In the genomic region with DNA sequence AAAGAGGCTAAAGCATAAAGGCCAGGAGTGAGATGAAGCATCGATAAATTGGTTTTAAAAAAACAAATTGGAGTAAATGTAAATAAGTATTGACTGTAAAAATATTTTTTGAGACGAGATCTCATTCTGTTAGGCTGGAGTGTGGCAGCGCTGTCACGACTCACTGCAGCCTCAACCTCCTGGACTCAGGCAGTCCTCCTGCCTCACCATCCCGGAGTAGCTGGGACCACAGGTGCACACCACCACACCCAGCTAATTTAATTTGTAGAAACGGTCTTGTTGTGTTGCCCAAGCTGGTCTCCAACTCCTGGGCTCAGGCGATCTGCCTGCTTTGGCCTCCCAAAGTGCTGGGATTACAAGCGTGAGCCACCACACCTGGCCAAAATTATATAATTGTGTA, we compare ENCODE assay signal across 1 cellular context.
A peak's percentile ranks its signal among the peaks of the same experiment; 100 is the strongest.
TF ChIP-seq lines count a peak whose summit lies in the region.

No MANE protein-coding gene starts in this region.

TF ChIP-seq in HepG2, 621 proteins besides CTCF, POLR2A, EP300 and RAD21 (continued from another document):
- TF ChIP-seq ZNF367 (CRISPR knock-in tag; IDR thresholded peaks at IDR 0.05; ENCODE audit: borderline replicate concordance) (no peak), NONO (IDR thresholded peaks at IDR 0.05) (no peak), NONO (CRISPR knock-in tag; conservative IDR thresholded peaks at IDR 0.05) (peak; percentile 22; the same call in 1 of the 2 replicates), ZBED4 (CRISPR knock-in tag; IDR thresholded peaks at IDR 0.05; ENCODE audit: borderline replicate concordance) (no peak), ZNF460 (CRISPR knock-in tag; IDR thresholded peaks at IDR 0.05; ENCODE audit: borderline replicate concordance) (peak; percentile 64; the same call in 1 of the 2 replicates), NR2C2 (CRISPR knock-in tag; IDR thresholded peaks at IDR 0.05; ENCODE audit: borderline replicate concordance) (no peak), ZNF589 (CRISPR knock-in tag; conservative IDR thresholded peaks at IDR 0.05) (no peak), CAMTA2 (CRISPR knock-in tag; IDR thresholded peaks at IDR 0.05; ENCODE audit: borderline replicate concordance) (no peak), HNRNPK (IDR thresholded peaks at IDR 0.05; ENCODE audit: low read depth, low read length, poor library complexity, severe bottlenecking) (no peak), U2AF1 (optimal IDR thresholded peaks at IDR 0.05; ENCODE audit: low read depth, low read length) (no peak)
- TF ChIP-seq, protein P1, sequence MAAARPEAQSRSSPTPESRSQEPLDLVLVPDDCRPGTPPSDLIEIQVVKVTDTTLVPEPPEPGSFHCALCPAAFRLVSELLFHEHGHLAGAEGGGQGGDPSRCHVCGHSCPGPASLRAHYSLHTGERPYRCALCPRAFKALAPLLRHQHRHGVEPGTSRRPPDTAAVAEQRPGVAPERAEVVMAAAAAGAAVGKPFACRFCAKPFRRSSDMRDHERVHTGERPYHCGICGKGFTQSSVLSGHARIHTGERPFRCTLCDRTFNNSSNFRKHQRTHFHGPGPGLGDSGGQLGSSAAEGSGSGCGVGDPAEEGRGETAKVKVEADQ (CRISPR knock-in tag; IDR thresholded peaks at IDR 0.05; ENCODE audit: borderline replicate concordance), result no peak
- TF ChIP-seq, protein P2, sequence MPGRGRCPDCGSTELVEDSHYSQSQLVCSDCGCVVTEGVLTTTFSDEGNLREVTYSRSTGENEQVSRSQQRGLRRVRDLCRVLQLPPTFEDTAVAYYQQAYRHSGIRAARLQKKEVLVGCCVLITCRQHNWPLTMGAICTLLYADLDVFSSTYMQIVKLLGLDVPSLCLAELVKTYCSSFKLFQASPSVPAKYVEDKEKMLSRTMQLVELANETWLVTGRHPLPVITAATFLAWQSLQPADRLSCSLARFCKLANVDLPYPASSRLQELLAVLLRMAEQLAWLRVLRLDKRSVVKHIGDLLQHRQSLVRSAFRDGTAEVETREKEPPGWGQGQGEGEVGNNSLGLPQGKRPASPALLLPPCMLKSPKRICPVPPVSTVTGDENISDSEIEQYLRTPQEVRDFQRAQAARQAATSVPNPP (CRISPR knock-in tag; IDR thresholded peaks at IDR 0.05), result 0 out of 2 replicates have a peak, but pooled peaks have one; percentile 34
TF ChIP-seq in HepG2: peak in this region for 11.
